Comparison of ENCODE assay signal across 19 cellular contexts in the genomic region with DNA sequence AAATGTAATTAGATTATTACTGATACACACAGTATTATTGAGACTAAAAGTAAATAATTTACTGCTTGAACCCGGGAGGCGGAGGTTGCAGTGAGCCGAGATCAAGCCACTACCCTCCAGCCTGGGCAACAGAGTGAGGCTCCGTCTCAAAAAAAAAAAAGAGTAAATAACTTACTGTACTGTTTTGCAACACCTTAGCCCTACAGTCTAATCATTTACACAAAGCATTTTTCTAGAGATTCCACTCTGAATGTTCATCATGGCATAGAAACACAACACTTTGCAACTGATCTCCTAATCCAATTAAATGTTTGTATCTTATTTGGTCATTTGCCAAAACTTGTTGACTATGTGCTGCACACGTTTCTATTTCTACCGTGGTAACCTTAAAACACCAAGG.
DNase-seq lines count a peak whose midpoint lies in the region; ATAC-seq and TF ChIP-seq lines count a peak whose summit lies in the region.
"Had no signal": no experiment of that assay in that cellular context is flagged by ENCODE, and none has a peak within 500 bp of the region (broad histone marks: within the 10 kb centered on the region; RNA-seq: fewer than 3 reads in every experiment).

No MANE protein-coding gene starts in this region.

- H3K36me3 ChIP-seq in neural progenitor cell: no peaks in the 10 kb centered on the region
- H3K36me3 ChIP-seq in heart right ventricle: no peaks in the 10 kb centered on the region
- H3K36me3 ChIP-seq: cardiac muscle cell, gastrocnemius medialis, tibial artery had no signal

- no peaks in the 10 kb centered on the region for H4K20me1 ChIP-seq in neural progenitor cell (ENCODE audit: low read depth)

- H3K9ac ChIP-seq in neural progenitor cell: no peak overlapping the region

- H3K27ac Mint-ChIP-seq in glutamatergic neuron (ENCODE audit: unreplicated experiment): peak overlapping the region; percentile 83
- H3K27ac Mint-ChIP-seq in neural progenitor cell: no peak overlapping the region
- no peak overlapping the region for H3K27ac Mint-ChIP-seq in activated CD4-positive, alpha-beta memory T cell treated with anti-CD3 and anti-CD28 coated beads for 36 hours
- H3K27ac Mint-ChIP-seq: activated CD4-positive, alpha-beta T cell treated with anti-CD3 and anti-CD28 coated beads for 36 hours; stimulated activated memory B cell treated with anti-CD40 and anti-IgM and Interleukin-4, amounts not matched to agents 10 μg/mL and 1 μg/mL and 100 μg/mL, for 72 hours had no signal

- POLR2A ChIA-PET in activated CD4-positive, alpha-beta memory T cell treated with anti-CD3 and anti-CD28 coated beads for 36 hours (lab: Charles Lee): no interaction called here

- H3K9me3 Mint-ChIP-seq in glutamatergic neuron (ENCODE audit: unreplicated experiment) (peaks cover 6% of the 10 kb centered on the region), neural progenitor cell (no peaks in the 10 kb centered on the region)
- no peaks in the 10 kb centered on the region for H3K9me3 Mint-ChIP-seq in activated CD4-positive, alpha-beta memory T cell treated with anti-CD3 and anti-CD28 coated beads for 36 hours
- H3K9me3 Mint-ChIP-seq: stimulated activated memory B cell treated with anti-CD40 and anti-IgM and Interleukin-4, amounts not matched to agents 10 μg/mL and 1 μg/mL and 100 μg/mL, for 72 hours had no signal

- H3K9me3 ChIP-seq in neural progenitor cell (ENCODE audit: low read depth) (no peaks in the 10 kb centered on the region), heart right ventricle (peaks cover 0 to 9% (median 0%) of the 10 kb centered on the region in 11 donors)
- H3K9me3 ChIP-seq: gastrocnemius medialis, tibial artery had no signal

- H3K27ac ChIP-seq in neural progenitor cell (no peak overlapping the region), heart right ventricle (no peak overlapping the region)
- H3K27ac ChIP-seq: cardiac muscle cell, gastrocnemius medialis, tibial artery had no signal

- intact Hi-C loops in heart right ventricle (cut with DNase I): loop anchor here in 3 of 10 donors (1.0 to 10.0 kb wide), 3 partner anchors 193 to 564 kb away; no protein-coding TSS in a partner anchor
- intact Hi-C loops in activated CD4-positive, alpha-beta memory T cell treated with anti-CD3 and anti-CD28 coated beads for 36 hours (cut with micrococcal nuclease): no loop called here

- H3K4me3 ChIP-seq in neural progenitor cell (no peak overlapping the region), heart right ventricle (no peak overlapping the region)

- no peaks in the 10 kb centered on the region for H3F3A ChIP-seq in neural progenitor cell (ENCODE audit: low read depth)

- H3K27me3 Mint-ChIP-seq in glutamatergic neuron (ENCODE audit: unreplicated experiment): peaks cover 6% of the 10 kb centered on the region
- H3K27me3 Mint-ChIP-seq in neural progenitor cell (ENCODE audit: insufficient read depth, low read depth): peaks cover 11% of the 10 kb centered on the region
- H3K27me3 Mint-ChIP-seq in activated CD4-positive, alpha-beta memory T cell treated with anti-CD3 and anti-CD28 coated beads for 36 hours: peaks cover 15% of the 10 kb centered on the region

- H3K4me3 Mint-ChIP-seq in glutamatergic neuron (ENCODE audit: unreplicated experiment): peak overlapping the region; percentile 83
- peak overlapping the region; percentile 82 for H3K4me3 Mint-ChIP-seq in neural progenitor cell
- H3K4me3 Mint-ChIP-seq in activated CD4-positive, alpha-beta memory T cell treated with anti-CD3 and anti-CD28 coated beads for 36 hours: no peak overlapping the region
- H3K4me3 Mint-ChIP-seq: stimulated activated memory B cell treated with anti-CD40 and anti-IgM and Interleukin-4, amounts not matched to agents 10 μg/mL and 1 μg/mL and 100 μg/mL, for 72 hours had no signal

- H3K36me3 Mint-ChIP-seq in glutamatergic neuron (ENCODE audit: unreplicated experiment): no peaks in the 10 kb centered on the region
- no peaks in the 10 kb centered on the region for H3K36me3 Mint-ChIP-seq in neural progenitor cell
- no peaks in the 10 kb centered on the region for H3K36me3 Mint-ChIP-seq in activated CD4-positive, alpha-beta memory T cell treated with anti-CD3 and anti-CD28 coated beads for 36 hours
- H3K36me3 Mint-ChIP-seq: stimulated activated memory B cell treated with anti-CD40 and anti-IgM and Interleukin-4, amounts not matched to agents 10 μg/mL and 1 μg/mL and 100 μg/mL, for 72 hours had no signal

- DNase-seq in NCI-H1694 treated with DMSO at 0.1 percent for 48 hours (lab: John Stamatoyannopoulos, UW) (peak; percentile 18), NCI-H1694 (lab: John Stamatoyannopoulos, UW) (no peak), NCI-H82 (lab: John Stamatoyannopoulos, UW) (peak; percentile 73), glutamatergic neuron (no peak), neural progenitor cell (ENCODE audit: low spot score) (no peak), heart right ventricle (no peak)
- no peak for DNase-seq in stimulated activated naive CD8-positive, alpha-beta T cell treated with anti-CD3 and anti-CD28 coated beads, Interleukin-15, Interleukin-2, amounts not matched to agents 100 U/mL and 50 U/mL, for 24 hours
- no peak for DNase-seq in activated CD4-positive, alpha-beta memory T cell treated with anti-CD3 and anti-CD28 coated beads for 36 hours
- DNase-seq: 8988T; activated CD4-positive, alpha-beta T cell treated with anti-CD3 and anti-CD28 coated beads for 36 hours; activated effector memory CD4-positive, alpha-beta T cell treated with Interleukin-2 at 50 U/mL for 16 hours; amniotic stem cell; Calu3; gastrocnemius medialis; NCI-H1417; NCI-H226; tibial artery had no signal

- no peak for ATAC-seq in stimulated activated naive CD8-positive, alpha-beta T cell treated with anti-CD3 and anti-CD28 coated beads, Interleukin-15, Interleukin-2, amounts not matched to agents 100 U/mL and 50 U/mL, for 24 hours
- no peak for ATAC-seq in heart right ventricle
- ATAC-seq: activated CD4-positive, alpha-beta T cell treated with anti-CD3 and anti-CD28 coated beads for 36 hours had no signal

- peaks cover 17% of the 10 kb centered on the region for H3K27me3 ChIP-seq in neural progenitor cell
- peaks cover 0 to 17% (median 0%) of the 10 kb centered on the region in 7 donors for H3K27me3 ChIP-seq in heart right ventricle
- H3K27me3 ChIP-seq: cardiac muscle cell had no signal

- peaks cover 17% of the 10 kb centered on the region for H3K4me1 Mint-ChIP-seq in glutamatergic neuron (ENCODE audit: low read depth, unreplicated experiment)
- no peaks in the 10 kb centered on the region for H3K4me1 Mint-ChIP-seq in neural progenitor cell
- H3K4me1 Mint-ChIP-seq in activated CD4-positive, alpha-beta memory T cell treated with anti-CD3 and anti-CD28 coated beads for 36 hours (ENCODE audit: low read depth): peaks cover 3% of the 10 kb centered on the region

- WGBS in heart right ventricle, 2 donors: 72 to 73% methylated on average over 6 of the region's 6 CpGs

- no peaks in the 10 kb centered on the region for H3K4me1 ChIP-seq in neural progenitor cell
- H3K4me1 ChIP-seq in heart right ventricle: peaks cover 0 to 9% (median 3%) of the 10 kb centered on the region in 9 donors

- TF ChIP-seq CTCF in glutamatergic neuron (IDR thresholded peaks at IDR 0.05; ENCODE audit: partially characterized antibody, unreplicated experiment) (no peak), neural progenitor cell (IDR thresholded peaks at IDR 0.05) (no peak), heart right ventricle (IDR thresholded peaks at IDR 0.05) (no peak)

- no peak overlapping the region for H2AFZ ChIP-seq in neural progenitor cell (replicated peaks)

- CTCF ChIA-PET in activated CD4-positive, alpha-beta memory T cell treated with anti-CD3 and anti-CD28 coated beads for 36 hours (lab: Charles Lee): interaction anchor here (1.8 to 3.2 kb wide), 2 partner anchors 8 to 11 kb away, joined by 11 to 13 read pairs; no protein-coding TSS in a partner anchor

- no peaks in the 10 kb centered on the region for H3K79me2 ChIP-seq in neural progenitor cell (ENCODE audit: low read depth)

- no peak overlapping the region for H3K4me2 ChIP-seq in neural progenitor cell

Comparison
In these comparisons a context has a peak if more than half of its experiments do, and no peak if none do; other contexts are left out.
1. DNase-seq: peak in NCI-H1694 treated with DMSO at 0.1 percent for 48 hours (single experiment) and NCI-H82 (single experiment); none in NCI-H1694 (single experiment), glutamatergic neuron (single experiment), neural progenitor cell (single experiment), stimulated activated naive CD8-positive, alpha-beta T cell treated with anti-CD3 and anti-CD28 coated beads, Interleukin-15, Interleukin-2, amounts not matched to agents 100 U/mL and 50 U/mL, for 24 hours (single experiment), heart right ventricle (0 of 2) and activated CD4-positive, alpha-beta memory T cell treated with anti-CD3 and anti-CD28 coated beads for 36 hours (single experiment).